10 cellular contexts compared by ENCODE assay signal in genomic region chr1:183310753-183311465, GRCh38.
DNase-seq lines count a peak whose midpoint lies in the region; ATAC-seq, FAIRE-seq and TF ChIP-seq lines count a peak whose summit lies in the region.
"Had no signal": no experiment of that assay in that cellular context is flagged by ENCODE, and none has a peak within 500 bp of the region (broad histone marks: within the 10 kb centered on the region; RNA-seq: fewer than 3 reads in every experiment).

No MANE protein-coding gene starts in this region.

- peaks cover 66% of the 10 kb centered on the region for H3K4me1 Mint-ChIP-seq in nephron progenitor cell

- ATAC-seq in body of pancreas (peak; percentile 87), thoracic aorta (ENCODE audit: insufficient number of reproducible peaks, low FRiP score, low read depth) (peak; percentile 71)

- H3K9me3 Mint-ChIP-seq in nephron progenitor cell: peaks cover 21% of the 10 kb centered on the region

- FAIRE-seq in urothelium cell line (lab: Jason Lieb, UNC): no peak

- H3K36me3 Mint-ChIP-seq in nephron progenitor cell (ENCODE audit: low read depth): peaks cover 7% of the 10 kb centered on the region

- TF ChIP-seq POLR2A in body of pancreas (IDR thresholded peaks at IDR 0.05): peak in 2 of 3 donors; percentile 59 to 60

- 18 to 21% methylated on average over 5 of the region's 5 CpGs for WGBS in body of pancreas, 2 donors

- H3K4me1 ChIP-seq in body of pancreas: peaks cover 38% of the 10 kb centered on the region
- peaks cover 25 to 61% of the 10 kb centered on the region in 2 donors for H3K4me1 ChIP-seq in thoracic aorta (ENCODE audit: control insufficient read depth in 1 of 2, low read depth in 2 of 2)

- H3K36me3 ChIP-seq in body of pancreas (replicated peaks in 1 of 2; ENCODE audit: insufficient read depth in 1 of 2, low read depth in 2 of 2): no peaks in the 10 kb centered on the region
- H3K36me3 ChIP-seq in thoracic aorta: no peaks in the 10 kb centered on the region

- H3K27ac ChIP-seq in body of pancreas (peak overlapping the region; percentile 64 to 77 (median 68)), thoracic aorta (peak overlapping the region; percentile 87 to 97)

- intact Hi-C loops in body of pancreas (cut with DNase I): no loop called here

- H3K27ac Mint-ChIP-seq in nephron progenitor cell: peak overlapping the region; percentile 95

- DNase-seq in activated T-cell treated with anti-CD3 and anti-CD28 coated beads for 48 hours (ENCODE audit: low read depth): peak; percentile 20
- DNase-seq in activated T-cell treated with anti-CD3 and anti-CD28 coated beads, Interleukin-2, amount 50 U/mL, for 1 hour: no peak
- peak; percentile 49 to 75 (median 70) for DNase-seq in body of pancreas
- no peak for DNase-seq in nephron progenitor cell
- peak; percentile 38 for DNase-seq in thoracic aorta (ENCODE audit: low spot score)
- DNase-seq in NCI-H2196 (lab: John Stamatoyannopoulos, UW; ENCODE audit: unreplicated experiment): no peak
- DNase-seq in urothelium cell line (ENCODE audit: low spot score): no peak
- DNase-seq in iPS-NIHi7 (ENCODE audit: extremely low spot score): no peak
- DNase-seq: AML-193, cerebellar nuclear complex had no signal

- H3K27me3 Mint-ChIP-seq in nephron progenitor cell (ENCODE audit: low read depth, poor library complexity): peaks cover 4% of the 10 kb centered on the region

- TF ChIP-seq CTCF in body of pancreas (IDR thresholded peaks at IDR 0.05): no peak
- no peak for TF ChIP-seq CTCF in nephron progenitor cell (IDR thresholded peaks at IDR 0.05)
- TF ChIP-seq CTCF in thoracic aorta (IDR thresholded peaks at IDR 0.05): no peak

- H3K9me3 ChIP-seq in body of pancreas (no peaks in the 10 kb centered on the region), thoracic aorta (no peaks in the 10 kb centered on the region)

- no peak overlapping the region for H3K4me3 Mint-ChIP-seq in nephron progenitor cell

- H3K27me3 ChIP-seq in body of pancreas: no peaks in the 10 kb centered on the region
- no peaks in the 10 kb centered on the region for H3K27me3 ChIP-seq in thoracic aorta (replicated peaks; ENCODE audit: insufficient read depth)

- H3K4me3 ChIP-seq in body of pancreas (no peak overlapping the region), thoracic aorta (no peak overlapping the region)

Comparison
In these comparisons a context has a peak if more than half of its experiments do, and no peak if none do; other contexts are left out.
1. DNase-seq: peak in activated T-cell treated with anti-CD3 and anti-CD28 coated beads for 48 hours (single experiment), body of pancreas (4 of 4) and thoracic aorta (single experiment); none in activated T-cell treated with anti-CD3 and anti-CD28 coated beads, Interleukin-2, amount 50 U/mL, for 1 hour (single experiment), nephron progenitor cell (single experiment), NCI-H2196 (single experiment), urothelium cell line (single experiment) and iPS-NIHi7 (single experiment).